ENCODE assay signal across 9 cellular contexts in genomic region chr2:114446571-114446970, GRCh38. TPM values are rescaled to one million over a fixed set of nuclear protein-coding genes. Genes with fewer than 3 reads are reported as not detected.
"Had no signal": no experiment of that assay in that cellular context is flagged by ENCODE, and none has a peak within 500 bp of the region (broad histone marks: within the 10 kb centered on the region; RNA-seq: fewer than 3 reads in every experiment).

No MANE protein-coding gene starts in this region.

- DNase-seq: GM23248, H9, HCEC 1CT, KBM-7 had no signal

- FAIRE-seq: H1, H54, HTR-8/SVneo had no signal

- H3K27ac ChIP-seq: GM23248, KMS-11 had no signal

- H3K4me3 ChIP-seq: GM23248 had no signal

- H2AFZ ChIP-seq: GM23248 had no signal

- H3K4me2 ChIP-seq: KMS-11 had no signal

- H3K9ac ChIP-seq: GM23248, KMS-11 had no signal

RNA-seq across cellular contexts. Expression of gene DPP10, which starts 4.1 kb away (rescaled TPM):
- total RNA-seq: GM23248, HT-29 had no signal
- polyA plus RNA-seq: GM23248 had no signal
